ENCODE assay signal across 21 cellular contexts in genomic region chr17:67476787-67477335, GRCh38.
DNase-seq lines count a peak whose midpoint lies in the region; ATAC-seq and TF ChIP-seq lines count a peak whose summit lies in the region.
"Had no signal": no experiment of that assay in that cellular context is flagged by ENCODE, and none has a peak within 500 bp of the region (broad histone marks: within the 10 kb centered on the region; RNA-seq: fewer than 3 reads in every experiment).

No MANE protein-coding gene starts in this region.

- peaks cover 64% of the 10 kb centered on the region for H3K4me1 Mint-ChIP-seq in activated CD4-positive, alpha-beta memory T cell treated with anti-CD3 and anti-CD28 coated beads for 36 hours (ENCODE audit: low read depth)

- POLR2A ChIA-PET in activated CD4-positive, alpha-beta memory T cell treated with anti-CD3 and anti-CD28 coated beads for 36 hours (lab: Charles Lee), result interaction anchor here (0.9 to 3.5 kb wide), 5 partner anchors 13 to 99 kb away, joined by 3 to 22 read pairs (median 5); partner anchors contain the start of gene PITPNC1

- no peaks in the 10 kb centered on the region for H3K36me3 Mint-ChIP-seq in activated CD4-positive, alpha-beta memory T cell treated with anti-CD3 and anti-CD28 coated beads for 36 hours
- H3K36me3 Mint-ChIP-seq: type B pancreatic cell had no signal

- no peaks in the 10 kb centered on the region for H3K27me3 Mint-ChIP-seq in activated CD4-positive, alpha-beta memory T cell treated with anti-CD3 and anti-CD28 coated beads for 36 hours
- H3K27me3 Mint-ChIP-seq: CD4-positive, CD25-positive, alpha-beta regulatory T cell had no signal

- H3K27ac ChIP-seq in left ventricle myocardium inferior (replicated peaks) (peak overlapping the region; percentile 43), caudate nucleus (ENCODE audit: low read depth, low read length) (peak overlapping the region; percentile 95)

- intact Hi-C loops in left ventricle myocardium inferior (cut with micrococcal nuclease) (no loop called here), left cardiac atrium (cut with DNase I) (loop anchor here (5.0 to 10.0 kb wide), 2 partner anchors 95 to 128 kb away; no protein-coding TSS in a partner anchor)
- intact Hi-C loops in activated CD4-positive, alpha-beta memory T cell treated with anti-CD3 and anti-CD28 coated beads for 36 hours (cut with micrococcal nuclease), result loop anchor here (5.0 kb wide), 1 partner anchor 210 kb away; no protein-coding TSS in a partner anchor

- no peak for TF ChIP-seq CTCF in left ventricle myocardium inferior (IDR thresholded peaks at IDR 0.05; ENCODE audit: borderline replicate concordance)

- CTCF ChIA-PET in activated CD4-positive, alpha-beta memory T cell treated with anti-CD3 and anti-CD28 coated beads for 36 hours (lab: Charles Lee), result interaction anchor here (0.6 to 7.9 kb wide), 13 partner anchors 18 to 224 kb away, joined by 3 to 284 read pairs (median 6); partner anchors contain the start of gene PITPNC1

- H3K27me3 ChIP-seq in left ventricle myocardium inferior (ENCODE audit: low read depth), result no peaks in the 10 kb centered on the region
- H3K27me3 ChIP-seq: stomach had no signal

- no peaks in the 10 kb centered on the region for H3K36me3 ChIP-seq in left ventricle myocardium inferior
- H3K36me3 ChIP-seq: stomach had no signal

- peaks cover under 1% of the 10 kb centered on the region for H3K9me3 Mint-ChIP-seq in activated CD4-positive, alpha-beta memory T cell treated with anti-CD3 and anti-CD28 coated beads for 36 hours
- H3K9me3 Mint-ChIP-seq: CD4-positive, CD25-positive, alpha-beta regulatory T cell; type B pancreatic cell had no signal

- H3K9me3 ChIP-seq in left ventricle myocardium inferior (replicated peaks), result no peaks in the 10 kb centered on the region
- H3K9me3 ChIP-seq: stomach had no signal

- no peak overlapping the region for H3K4me3 ChIP-seq in left ventricle myocardium inferior
- H3K4me3 ChIP-seq: stomach had no signal

- no peak overlapping the region for H3K4me3 Mint-ChIP-seq in activated CD4-positive, alpha-beta memory T cell treated with anti-CD3 and anti-CD28 coated beads for 36 hours
- H3K4me3 Mint-ChIP-seq: nephron, type B pancreatic cell had no signal

- ATAC-seq in left cardiac atrium (no peak), esophagus mucosa (no peak), HG02970 (IDR thresholded peaks at IDR 0.05; ENCODE audit: low FRiP score, unreplicated experiment) (no peak)
- ATAC-seq in stimulated activated naive CD8-positive, alpha-beta T cell treated with anti-CD3 and anti-CD28 coated beads, Interleukin-15, Interleukin-2, amounts not matched to agents 100 U/mL and 50 U/mL, for 24 hours, result peak; percentile 14
- ATAC-seq: Right ventricle myocardium inferior had no signal

- peak overlapping the region; percentile 73 for H3K27ac Mint-ChIP-seq in activated CD4-positive, alpha-beta memory T cell treated with anti-CD3 and anti-CD28 coated beads for 36 hours
- H3K27ac Mint-ChIP-seq: type B pancreatic cell had no signal

- H3K4me1 ChIP-seq in left ventricle myocardium inferior, result peaks cover 57% of the 10 kb centered on the region

- DNase-seq in left ventricle myocardium inferior (no peak), left cardiac atrium (no peak), caudate nucleus (lab: John Stamatoyannopoulos, UW) (no peak), NCI-H2227 treated with DMSO at 0.1 percent for 48 hours (lab: John Stamatoyannopoulos, UW) (no peak)
- DNase-seq in activated CD4-positive, alpha-beta memory T cell treated with anti-CD3 and anti-CD28 coated beads for 36 hours, result peak; percentile 43
- DNase-seq in stimulated activated naive CD8-positive, alpha-beta T cell treated with anti-CD3 and anti-CD28 coated beads, Interleukin-15, Interleukin-2, amounts not matched to agents 100 U/mL and 50 U/mL, for 24 hours, result no peak
- DNase-seq: activated CD4-positive, alpha-beta T cell treated with anti-CD3 and anti-CD28 coated beads, Interleukin-2, amount 50 U/mL, for 48 hours; aorta; CD4-positive, CD25-positive, alpha-beta regulatory T cell; cerebellar nuclear complex; glutamatergic neuron; KG1; NCI-H1694; NCI-H2171 treated with DMSO at 0.1 percent for 48 hours; NCI-H748 treated with DMSO at 0.1 percent for 48 hours; stomach had no signal
